Comparison of ENCODE assay signal across 27 cellular contexts in the genomic region with DNA sequence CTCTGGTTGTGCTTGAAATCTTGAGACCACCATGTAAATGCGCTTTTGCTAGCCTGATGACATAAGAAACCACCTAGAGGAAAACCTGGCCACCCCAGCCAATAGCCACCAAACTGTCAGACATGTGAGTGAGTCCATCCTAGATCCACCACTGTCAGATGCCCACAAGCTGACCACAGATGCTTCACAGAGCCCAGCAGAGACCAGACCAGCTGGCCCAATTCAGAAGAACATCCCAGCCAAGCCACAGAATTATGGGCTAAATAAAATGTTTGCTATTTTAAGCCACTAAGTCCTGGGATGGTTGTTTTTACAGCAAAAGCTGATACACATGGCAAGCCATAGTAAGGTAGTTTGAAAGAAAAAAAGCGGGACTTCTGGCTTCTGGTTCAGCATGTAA.
"Had no signal": no experiment of that assay in that cellular context is flagged by ENCODE, and none has a peak within 500 bp of the region (broad histone marks: within the 10 kb centered on the region; RNA-seq: fewer than 3 reads in every experiment).

No MANE protein-coding gene starts in this region.

- H3K27me3 Mint-ChIP-seq: activated CD4-positive, alpha-beta T cell treated with anti-CD3 and anti-CD28 coated beads, Interleukin-2, amount 10 ng/mL, durations not matched to agents 7 days and 5 days; activated naive CD4-positive, alpha-beta T cell treated with anti-CD3 and anti-CD28 coated beads, Interleukin-2, amount 10 ng/mL, durations not matched to agents 7 days and 5 days; activated naive CD8-positive, alpha-beta T cell treated with anti-CD3 and anti-CD28 coated beads, Interleukin-2, amount 10 ng/mL, durations not matched to agents 7 days and 5 days had no signal

- DNase-seq: activated CD4-positive, alpha-beta T cell treated with anti-CD3 and anti-CD28 coated beads for 36 hours; activated CD4-positive, alpha-beta T cell treated with anti-CD3 and anti-CD28 coated beads, Interleukin-2, amount 10 ng/mL, durations not matched to agents 7 days and 5 days; activated CD4-positive, alpha-beta T cell treated with anti-CD3 and anti-CD28 coated beads, Interleukin-2, amount 50 U/mL, for 48 hours; activated CD4-positive, CD25-positive, alpha-beta regulatory T cell; activated CD4-positive, CD25-positive, alpha-beta regulatory T cell treated with anti-CD3 and anti-CD28 coated beads, Interleukin-2, amount 50 U/mL, for 72 hours; activated CD8-positive, alpha-beta memory T cell treated with anti-CD3 and anti-CD28 coated beads for 24 hours; activated CD8-positive, alpha-beta T cell treated with anti-CD3 and anti-CD28 coated beads for 36 hours; activated effector memory CD4-positive, alpha-beta T cell treated with anti-CD3 and anti-CD28 coated beads, Interleukin-2, amount 50 U/mL, for 16 hours; activated naive CD4-positive, alpha-beta T cell treated with anti-CD3 and anti-CD28 coated beads, Interleukin-2, amount 10 ng/mL, durations not matched to agents 7 days and 5 days; activated naive CD8-positive, alpha-beta T cell treated with anti-CD3 and anti-CD28 coated beads, Interleukin-2, amount 10 ng/mL, durations not matched to agents 7 days and 5 days; activated T-cell treated with anti-CD3 and anti-CD28 coated beads, Interleukin-2, amount 50 U/mL, for 4 hours; central memory CD4-positive, alpha-beta T cell; colonic mucosa; effector CD8-positive, alpha-beta T cell; esophagus squamous epithelium; head of caudate nucleus; T-helper 2 cell had no signal

- H3K36me3 Mint-ChIP-seq: activated naive CD4-positive, alpha-beta T cell treated with anti-CD3 and anti-CD28 coated beads, Interleukin-2, amount 10 ng/mL, durations not matched to agents 7 days and 5 days; activated naive CD8-positive, alpha-beta T cell treated with anti-CD3 and anti-CD28 coated beads, Interleukin-2, amount 10 ng/mL, durations not matched to agents 7 days and 5 days had no signal

- H3K4me3 ChIP-seq: ascending aorta, breast epithelium, cardiac muscle cell, colonic mucosa, esophagus squamous epithelium had no signal

- FAIRE-seq: endometrium, endothelial cell of umbilical vein, frontal cortex had no signal

- H3K4me3 Mint-ChIP-seq: activated CD4-positive, alpha-beta T cell treated with anti-CD3 and anti-CD28 coated beads for 36 hours; activated CD4-positive, alpha-beta T cell treated with anti-CD3 and anti-CD28 coated beads, Interleukin-2, amount 10 ng/mL, durations not matched to agents 7 days and 5 days; activated CD8-positive, alpha-beta T cell treated with anti-CD3 and anti-CD28 coated beads for 36 hours; activated naive CD4-positive, alpha-beta T cell treated with anti-CD3 and anti-CD28 coated beads, Interleukin-2, amount 10 ng/mL, durations not matched to agents 7 days and 5 days; activated naive CD8-positive, alpha-beta T cell treated with anti-CD3 and anti-CD28 coated beads, Interleukin-2, amount 10 ng/mL, durations not matched to agents 7 days and 5 days; activated T-cell treated with anti-CD3 and anti-CD28 coated beads, Interleukin-2, amount 50 U/mL, for 4 hours; brain had no signal

- H3K27me3 ChIP-seq: ascending aorta, breast epithelium, cardiac muscle cell, colonic mucosa, esophagus squamous epithelium had no signal

- H3K27ac ChIP-seq: ascending aorta, breast epithelium, cardiac muscle cell, colonic mucosa, epithelial cell of prostate, esophagus squamous epithelium had no signal

- H3K9me3 Mint-ChIP-seq: activated CD4-positive, alpha-beta T cell treated with anti-CD3 and anti-CD28 coated beads, Interleukin-2, amount 10 ng/mL, durations not matched to agents 7 days and 5 days had no signal

- H3K4me1 Mint-ChIP-seq: activated CD4-positive, alpha-beta T cell treated with anti-CD3 and anti-CD28 coated beads for 36 hours; activated CD4-positive, alpha-beta T cell treated with anti-CD3 and anti-CD28 coated beads, Interleukin-2, amount 10 ng/mL, durations not matched to agents 7 days and 5 days; activated naive CD4-positive, alpha-beta T cell treated with anti-CD3 and anti-CD28 coated beads, Interleukin-2, amount 10 ng/mL, durations not matched to agents 7 days and 5 days; activated naive CD8-positive, alpha-beta T cell treated with anti-CD3 and anti-CD28 coated beads, Interleukin-2, amount 10 ng/mL, durations not matched to agents 7 days and 5 days; brain had no signal

- H3K27ac Mint-ChIP-seq: activated CD4-positive, alpha-beta T cell treated with anti-CD3 and anti-CD28 coated beads for 36 hours; activated CD4-positive, alpha-beta T cell treated with anti-CD3 and anti-CD28 coated beads, Interleukin-2, amount 10 ng/mL, durations not matched to agents 7 days and 5 days; activated CD8-positive, alpha-beta T cell treated with anti-CD3 and anti-CD28 coated beads for 36 hours; activated naive CD4-positive, alpha-beta T cell treated with anti-CD3 and anti-CD28 coated beads, Interleukin-2, amount 10 ng/mL, durations not matched to agents 7 days and 5 days; activated naive CD4-positive, alpha-beta T cell treated with anti-CD3 and anti-CD28 coated beads, Interleukin-2, amount 50 U/mL, for 72 hours; activated naive CD8-positive, alpha-beta T cell treated with anti-CD3 and anti-CD28 coated beads, Interleukin-2, amount 10 ng/mL, durations not matched to agents 7 days and 5 days; activated T-helper 2 cell treated with anti-CD3 and anti-CD28 coated beads, Interferon-gamma antibody, Interleukin-2, Interleukin-4, amounts not matched to agents 10 μg/mL and 5 μg/mL and 100 μg/mL, durations not matched to agents 14 hours and 24 hours and 36 hours; brain had no signal

- H3K36me3 ChIP-seq: ascending aorta, breast epithelium, cardiac muscle cell, colonic mucosa, esophagus squamous epithelium had no signal

- H3K4me1 ChIP-seq: ascending aorta, breast epithelium, colonic mucosa, esophagus squamous epithelium had no signal

- H3K9me3 ChIP-seq: ascending aorta, colonic mucosa, esophagus squamous epithelium had no signal
